12 cellular contexts compared by ENCODE assay signal in the genomic region with DNA sequence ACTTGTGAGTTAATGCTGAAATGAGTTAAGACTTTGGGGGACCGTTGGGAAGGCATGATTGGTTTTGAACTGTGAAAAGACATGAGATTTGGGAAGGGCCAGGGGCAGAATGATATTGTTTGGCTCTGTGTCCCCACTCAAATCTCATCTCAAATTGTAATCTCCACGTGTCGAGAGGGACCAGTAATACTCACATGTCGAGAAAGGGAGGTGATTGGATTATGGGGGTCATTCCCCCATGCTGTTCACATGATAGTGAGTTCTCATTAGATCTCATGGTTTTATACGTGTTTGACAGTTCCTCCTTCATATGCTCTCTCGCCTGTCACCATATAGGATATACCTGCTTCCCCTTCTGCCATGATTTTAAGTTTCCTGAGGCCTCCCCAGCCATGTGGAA. TPM values are rescaled to one million over a fixed set of nuclear protein-coding genes. Genes with fewer than 3 reads are reported as not detected.
"Had no signal": no experiment of that assay in that cellular context is flagged by ENCODE, and none has a peak within 500 bp of the region (broad histone marks: within the 10 kb centered on the region; RNA-seq: fewer than 3 reads in every experiment).

No MANE protein-coding gene starts in this region.

RNA-seq across cellular contexts. Expression of gene HTR1F, which starts 21.0 kb away (rescaled TPM):
- total RNA-seq: activated B cell treated with CpG ODN at 0.5 μM for 24 hours; activated CD4-positive, alpha-beta memory T cell treated with anti-CD3 and anti-CD28 coated beads for 36 hours; activated CD4-positive, alpha-beta memory T cell treated with anti-CD3 and anti-CD28 coated beads, Interleukin-2, amount 10 ng/mL, durations not matched to agents 7 days and 5 days; activated CD4-positive, alpha-beta T cell treated with anti-CD3 and anti-CD28 coated beads for 36 hours; activated CD4-positive, alpha-beta T cell treated with anti-CD3 and anti-CD28 coated beads, Interleukin-2, amount 10 ng/mL, durations not matched to agents 24 days and 14 days; activated CD4-positive, alpha-beta T cell treated with anti-CD3 and anti-CD28 coated beads, Interleukin-2, amount 10 ng/mL, durations not matched to agents 7 days and 5 days; activated CD8-positive, alpha-beta memory T cell treated with anti-CD3 and anti-CD28 coated beads for 36 hours; activated CD8-positive, alpha-beta memory T cell treated with anti-CD3 and anti-CD28 coated beads, Interleukin-2, amount 10 ng/mL, durations not matched to agents 7 days and 5 days; activated CD8-positive, alpha-beta T cell treated with anti-CD3 and anti-CD28 coated beads for 36 hours; activated CD8-positive, alpha-beta T cell treated with anti-CD3 and anti-CD28 coated beads, Interleukin-2, amount 10 ng/mL, durations not matched to agents 7 days and 5 days; T-helper 1 cell treated with Interleukin-12 subunit alpha and Interleukin-12 subunit beta and Interleukin-4 antibody, amounts not matched to agents 30 ng/mL and 1 ng/mL, for 36 hours; T-helper 2 cell treated with Interferon-gamma antibody and Interleukin-4, amounts not matched to agents 100 ng/mL and 5 ng/mL, for 36 hours had no signal
